ENCODE assay signal across 26 cellular contexts in the genomic region with DNA sequence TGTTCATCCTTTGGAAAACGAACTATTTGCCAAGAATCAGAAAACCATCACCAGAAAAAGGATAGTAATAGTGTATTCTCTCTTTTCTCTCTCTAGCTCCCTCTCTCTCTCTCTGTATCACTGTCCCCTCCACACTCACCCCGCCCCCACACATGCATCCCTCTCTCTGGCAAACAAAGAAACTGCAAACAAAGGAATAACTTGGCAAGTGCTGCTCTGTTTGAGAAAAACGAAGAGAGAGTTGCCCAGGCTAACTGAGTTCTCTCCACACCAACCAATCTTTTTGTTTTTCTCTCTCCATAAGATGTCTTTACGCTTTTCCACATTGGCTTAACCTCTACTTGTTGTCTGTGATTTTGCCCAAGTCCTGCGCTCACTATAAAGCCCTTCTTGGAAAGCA.
DNase-seq lines count a peak whose midpoint lies in the region; ATAC-seq and TF ChIP-seq lines count a peak whose summit lies in the region.
"Had no signal": no experiment of that assay in that cellular context is flagged by ENCODE, and none has a peak within 500 bp of the region (broad histone marks: within the 10 kb centered on the region; RNA-seq: fewer than 3 reads in every experiment).

No MANE protein-coding gene starts in this region.

- no peak overlapping the region for H3K4me3 ChIP-seq in HEK293 (ENCODE audit: low read depth, low read length)
- no peak overlapping the region for H3K4me3 ChIP-seq in NT2/D1 (ENCODE audit: insufficient read length, low read depth)
- H3K4me3 ChIP-seq in iPS-18a (ENCODE audit: low read length) = no peak overlapping the region
- H3K4me3 ChIP-seq: breast epithelium, coronary artery, left ventricle myocardium inferior, mucosa of descending colon, spleen, tibial artery had no signal

- H3K9ac ChIP-seq in NT2/D1 (ENCODE audit: insufficient read length, low read depth) (no peak overlapping the region), iPS-18a (ENCODE audit: low read length) (peak overlapping the region; percentile 26)

- no peaks in the 10 kb centered on the region for H3K27me3 ChIP-seq in NT2/D1 (ENCODE audit: insufficient read depth, insufficient read length)
- no peaks in the 10 kb centered on the region for H3K27me3 ChIP-seq in iPS-18a (ENCODE audit: control insufficient read depth, insufficient read depth, low read length)
- H3K27me3 ChIP-seq: breast epithelium, neutrophil, spleen, tibial artery had no signal

- ATAC-seq in GM18873 (IDR thresholded peaks at IDR 0.05; ENCODE audit: low FRiP score, unreplicated experiment) = no peak
- ATAC-seq in HG02981 (IDR thresholded peaks at IDR 0.05; ENCODE audit: unreplicated experiment) = no peak
- ATAC-seq: activated CD8-positive, alpha-beta T cell treated with anti-CD3 and anti-CD28 coated beads, Interleukin-2, amount 10 ng/mL, durations not matched to agents 7 days and 5 days; CD8-positive, alpha-beta T cell; HepG2; mucosa of descending colon had no signal

- POLR2A ChIA-PET in HEK293 (lab: Yijun Ruan, JAX) = no interaction called here

- H3K4me1 ChIP-seq in HEK293 (ENCODE audit: control insufficient read depth, insufficient read depth, low read length) (peaks cover 5% of the 10 kb centered on the region; the same call in 1 of the 2 replicates), NT2/D1 (ENCODE audit: insufficient read depth, insufficient read length) (no peaks in the 10 kb centered on the region), iPS-18a (ENCODE audit: control insufficient read depth, low read depth, low read length) (peaks cover 13% of the 10 kb centered on the region)
- H3K4me1 ChIP-seq: breast epithelium, left ventricle myocardium inferior, spleen, tibial artery had no signal

- H3K9me3 ChIP-seq in HEK293 (ENCODE audit: control insufficient read depth, insufficient read depth, low read depth, low read length) = no peaks in the 10 kb centered on the region
- no peaks in the 10 kb centered on the region for H3K9me3 ChIP-seq in NT2/D1 (ENCODE audit: insufficient read depth, low read length)
- no peaks in the 10 kb centered on the region for H3K9me3 ChIP-seq in iPS-18a (ENCODE audit: control insufficient read depth, low read depth, low read length)
- H3K9me3 ChIP-seq: breast epithelium, mucosa of descending colon, neutrophil had no signal

- CTCF ChIA-PET in HEK293 (lab: Yijun Ruan, JAX) = no interaction called here

- H3K27ac ChIP-seq in HEK293 (ENCODE audit: extremely low read depth, low read depth, low read length) (no peak overlapping the region), iPS-18a (ENCODE audit: low read length) (no peak overlapping the region)
- H3K27ac ChIP-seq: breast epithelium, coronary artery, left ventricle myocardium inferior, neutrophil, spleen, tibial artery had no signal

- DNase-seq in NT2/D1 (ENCODE audit: low read depth, low spot score) (peak; percentile 40), pons (ENCODE audit: low spot score) (peak; percentile 51), DMS 273 (lab: John Stamatoyannopoulos, UW; ENCODE audit: unreplicated experiment) (no peak), NOMO-1 treated with dmso at 0.1 percent for 144 hours (lab: John Stamatoyannopoulos, UW; ENCODE audit: unreplicated experiment) (no peak)
- DNase-seq: activated CD8-positive, alpha-beta T cell treated with anti-CD3 and anti-CD28 coated beads, Interleukin-2, amount 10 ng/mL, durations not matched to agents 7 days and 5 days; activated naive CD4-positive, alpha-beta T cell; activated T-cell treated with anti-CD3 and anti-CD28 coated beads, Interleukin-2, amount 50 U/mL, for 1 hour; CD8-positive, alpha-beta T cell; DND-41; left ventricle myocardium inferior; mucosa of descending colon; NCI-H1930; NCI-H524; spleen; stimulated activated CD4-positive, alpha-beta T cell treated with anti-CD3 and anti-CD28 coated beads, Interleukin-4, amount 100 ng/mL, for 1 hour; stimulated activated naive CD4-positive, alpha-beta T cell treated with Interleukin-2 at 50 U/mL for 16 hours; T1000; tibial artery had no signal

- no peaks in the 10 kb centered on the region for H3K36me3 ChIP-seq in HEK293 (ENCODE audit: control insufficient read depth in 2 of 2, insufficient read depth in 1 of 2, low read length in 2 of 2)
- no peaks in the 10 kb centered on the region for H3K36me3 ChIP-seq in NT2/D1 (ENCODE audit: insufficient read depth, insufficient read length, low read length)
- no peaks in the 10 kb centered on the region for H3K36me3 ChIP-seq in iPS-18a (ENCODE audit: control insufficient read depth, low read depth, low read length)
- H3K36me3 ChIP-seq: breast epithelium, left ventricle myocardium inferior, neutrophil, spleen, tibial artery had no signal

- no peak for TF ChIP-seq CTCF in HEK293 (tag by site-specific recombination; IDR thresholded peaks at IDR 0.05)

TF ChIP-seq in HEK293, 187 proteins besides CTCF, POLR2A, EP300 and RAD21:
- TF ChIP-seq ZNF596 (tag by site-specific recombination; IDR thresholded peaks at IDR 0.05) = peak; percentile 56
- TF ChIP-seq, protein P1, sequence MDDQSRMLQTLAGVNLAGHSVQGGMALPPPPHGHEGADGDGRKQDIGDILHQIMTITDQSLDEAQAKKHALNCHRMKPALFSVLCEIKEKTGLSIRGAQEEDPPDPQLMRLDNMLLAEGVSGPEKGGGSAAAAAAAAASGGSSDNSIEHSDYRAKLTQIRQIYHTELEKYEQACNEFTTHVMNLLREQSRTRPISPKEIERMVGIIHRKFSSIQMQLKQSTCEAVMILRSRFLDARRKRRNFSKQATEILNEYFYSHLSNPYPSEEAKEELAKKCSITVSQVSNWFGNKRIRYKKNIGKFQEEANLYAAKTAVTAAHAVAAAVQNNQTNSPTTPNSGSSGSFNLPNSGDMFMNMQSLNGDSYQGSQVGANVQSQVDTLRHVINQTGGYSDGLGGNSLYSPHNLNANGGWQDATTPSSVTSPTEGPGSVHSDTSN (CRISPR knock-in tag; IDR thresholded peaks at IDR 0.05) = no peak
TF ChIP-seq in HEK293: peak in this region for 1.

Comparison
In these comparisons a context has a peak if more than half of its experiments do, and no peak if none do; other contexts are left out.
1. DNase-seq: peak in NT2/D1 (single experiment) and pons (single experiment); none in DMS 273 (single experiment) and NOMO-1 treated with dmso at 0.1 percent for 144 hours (single experiment).